ENCODE assay signal across 1 cellular context in genomic region chr4:25814323-25814722, GRCh38.
TF ChIP-seq lines count a peak whose summit lies in the region.

No MANE protein-coding gene starts in this region.

TF ChIP-seq in K562, 482 proteins besides CTCF, POLR2A, EP300 and RAD21 (continued from another document):
- TF ChIP-seq VEZF1 (CRISPR knock-in tag; IDR thresholded peaks at IDR 0.05) (no peak), FOXK2 (conservative IDR thresholded peaks at IDR 0.05 in 1 of 2, IDR thresholded peaks at IDR 0.05 in 1 of 2; ENCODE audit: low read depth in 2 of 2) (no peak), ELK1 (CRISPR knock-in tag; IDR thresholded peaks at IDR 0.05) (no peak), REST (CRISPR knock-in tag; IDR thresholded peaks at IDR 0.05; ENCODE audit: low read depth) (no peak)
